ENCODE assay signal across 8 cellular contexts in genomic region chr1:52032785-52033131, GRCh38. TPM values are rescaled to one million over a fixed set of nuclear protein-coding genes. Genes with fewer than 3 reads are reported as not detected.
DNase-seq lines count a peak whose midpoint lies in the region; ATAC-seq and TF ChIP-seq lines count a peak whose summit lies in the region.

No MANE protein-coding gene starts in this region.

- intact Hi-C loops in heart left ventricle (cut with DNase I): loop anchor here in 1 of 10 donors (1.0 kb wide), 1 partner anchor 24 kb away; the partner anchor contains the start of gene BTF3L4

- H3K27ac Mint-ChIP-seq in activated naive CD4-positive, alpha-beta T cell treated with anti-CD3 and anti-CD28 coated beads, Interleukin-2, amount 50 U/mL, for 72 hours: peak overlapping the region; percentile 93 to 99

- no peak overlapping the region for H2AK5ac ChIP-seq in trophoblast cell (ENCODE audit: low read length)

- H3K4ac ChIP-seq in trophoblast cell (ENCODE audit: low read depth, low read length): peak overlapping the region; percentile 23

- no peak overlapping the region for H4K91ac ChIP-seq in trophoblast cell (ENCODE audit: low read depth, low read length)

- H3K36me3 ChIP-seq in heart left ventricle (peaks cover 0 to 34% (median 12%) of the 10 kb centered on the region in 9 donors), trophoblast cell (ENCODE audit: control insufficient read depth in 1 of 2, insufficient read depth in 2 of 2, low read length in 2 of 2) (peaks cover 0 to 1% of the 10 kb centered on the region in 2 experiments)

- H3K27ac ChIP-seq in heart left ventricle (peak overlapping the region in 11 of 12 donors; percentile 55 to 94 (median 80)), trophoblast cell (ENCODE audit: low read depth, low read length) (no peak overlapping the region)

- no peak for TF ChIP-seq CTCF in GM20000 (IDR thresholded peaks at IDR 0.05; ENCODE audit: extremely low read depth, missing control alignments)
- no peak for TF ChIP-seq CTCF in heart left ventricle (IDR thresholded peaks at IDR 0.05)

- no peak for TF ChIP-seq POLR2A in heart left ventricle (IDR thresholded peaks at IDR 0.05)

- peak overlapping the region; percentile 25 for H3K9ac ChIP-seq in trophoblast cell (ENCODE audit: low read length)

- in situ Hi-C loops in Caki2 (cut with HindIII; ENCODE audit: low pct_unique_long_range_greater_than_20kb, low sequenced_read_pairs): no loop called here

- H3K79me2 ChIP-seq in trophoblast cell (ENCODE audit: control insufficient read depth, insufficient read depth, low read length, poor library complexity): peaks cover 6% of the 10 kb centered on the region

- H3K18ac ChIP-seq in trophoblast cell (ENCODE audit: low read length): no peak overlapping the region

- peaks cover 4% of the 10 kb centered on the region for H3K79me1 ChIP-seq in trophoblast cell (ENCODE audit: low read length)

- H2BK120ac ChIP-seq in trophoblast cell (ENCODE audit: insufficient read depth, low read length, poor library complexity): no peak overlapping the region

- peak overlapping the region; percentile 86 for H2AFZ ChIP-seq in trophoblast cell (ENCODE audit: insufficient read depth, low read length, poor library complexity)

- no peaks in the 10 kb centered on the region for H3K27me3 ChIP-seq in heart left ventricle
- H3K27me3 ChIP-seq in trophoblast cell (ENCODE audit: insufficient read depth, low read length): no peaks in the 10 kb centered on the region

- H2BK12ac ChIP-seq in trophoblast cell (ENCODE audit: low read length): no peak overlapping the region

- peak in 1 of 2 donors; percentile 51 for ATAC-seq in activated naive CD4-positive, alpha-beta T cell treated with anti-CD3 and anti-CD28 coated beads, Interleukin-2, amount 50 U/mL, for 72 hours
- ATAC-seq in heart left ventricle: peak; percentile 7 to 64 (median 46)

- H3K4me3 ChIP-seq in heart left ventricle (peak overlapping the region; percentile 66 to 95 (median 79)), trophoblast cell (ENCODE audit: low read depth, low read length) (peak overlapping the region; percentile 93)

- no peaks in the 10 kb centered on the region for H3K9me3 Mint-ChIP-seq in activated naive CD4-positive, alpha-beta T cell treated with anti-CD3 and anti-CD28 coated beads, Interleukin-2, amount 50 U/mL, for 72 hours

- H3K14ac ChIP-seq in trophoblast cell (ENCODE audit: low read length): no peak overlapping the region

- H4K12ac ChIP-seq in trophoblast cell (ENCODE audit: low read depth, low read length): no peak overlapping the region

- H3K9me3 ChIP-seq in heart left ventricle (no peaks in the 10 kb centered on the region), trophoblast cell (ENCODE audit: insufficient read depth, low read depth, low read length) (no peaks in the 10 kb centered on the region)

- DNase-seq in Caki2 (ENCODE audit: low read depth) (peak; percentile 40), GM20000 (ENCODE audit: low spot score) (peak; percentile 55), M059J (ENCODE audit: low read depth) (peak; percentile 79), heart left ventricle (peak; percentile 13 to 67 (median 34)), trophoblast cell (peak; percentile 16 to 47), T1000 (lab: John Stamatoyannopoulos, UW) (no peak), NCI-H2196 (lab: John Stamatoyannopoulos, UW; ENCODE audit: unreplicated experiment) (no peak)
- DNase-seq in activated naive CD4-positive, alpha-beta T cell treated with anti-CD3 and anti-CD28 coated beads, Interleukin-2, amount 50 U/mL, for 72 hours (ENCODE audit: low spot score in 2 of 2): peak; percentile 9 to 61

- no peak overlapping the region for H3K23ac ChIP-seq in trophoblast cell (ENCODE audit: low read length)

- H3K4me2 ChIP-seq in trophoblast cell (ENCODE audit: low read length): peak overlapping the region; percentile 82

- H3K36me3 Mint-ChIP-seq in activated naive CD4-positive, alpha-beta T cell treated with anti-CD3 and anti-CD28 coated beads, Interleukin-2, amount 50 U/mL, for 72 hours: peaks cover 24 to 25% of the 10 kb centered on the region in 2 donors

- WGBS in heart left ventricle, 4 donors: 7 to 20% (median 9%) methylated on average over 23 to 24 of the region's 24 CpGs
- WGBS in trophoblast cell (ENCODE audit: extremely low coverage, insufficient coverage, insufficient read length): no CpG with 5 or more reads among the region's 24 CpGs

- peak overlapping the region; percentile 37 for H4K8ac ChIP-seq in trophoblast cell (ENCODE audit: low read depth, low read length)

- H2BK5ac ChIP-seq in trophoblast cell (ENCODE audit: low read depth, low read length, poor library complexity): no peak overlapping the region

- peaks cover 4 to 38% (median 19%) of the 10 kb centered on the region in 12 donors for H3K4me1 ChIP-seq in heart left ventricle
- H3K4me1 ChIP-seq in trophoblast cell (ENCODE audit: control insufficient read depth in 1 of 2, insufficient read depth in 2 of 2, low read length in 2 of 2): peaks cover 5 to 7% of the 10 kb centered on the region in 2 experiments

RNA-seq across cellular contexts. Expression of gene KTI12, which starts 0.9 kb away (rescaled TPM):
- total RNA-seq in Caki2 (2014; rRNA removed; shearing (Covaris generic); ENCODE audit: low replicate concordance): 23.1 and 28.4 TPM in 2 replicates
- total RNA-seq in M059J (2014; rRNA removed; shearing (Covaris generic)): 16.0 and 25.4 TPM in 2 replicates
- total RNA-seq in activated naive CD4-positive, alpha-beta T cell treated with anti-CD3 and anti-CD28 coated beads, Interleukin-2, amount 50 U/mL, for 72 hours: 10 to 100 TPM; 12.2 to 12.3 TPM
- total RNA-seq in heart left ventricle: 1 to 10 TPM; 2.4 to 7.1 (median 4.2) TPM
- polyA plus RNA-seq in heart left ventricle: 10 to 100 TPM in 1 of 2 donors, 1 to 10 TPM in 1; 2.8 to 10.3 TPM
- 5.9 and 6.2 TPM in 2 replicates for polyA plus RNA-seq in trophoblast cell (2013)

RNA-seq across cellular contexts. Expression of gene TXNDC12, which starts 22.2 kb away (rescaled TPM):
- total RNA-seq in Caki2 (2014; rRNA removed; shearing (Covaris generic); ENCODE audit: low replicate concordance): 46.5 and 49.6 TPM in 2 replicates
- total RNA-seq in M059J (2014; rRNA removed; shearing (Covaris generic)): 91.3 and 116 TPM in 2 replicates
- total RNA-seq in activated naive CD4-positive, alpha-beta T cell treated with anti-CD3 and anti-CD28 coated beads, Interleukin-2, amount 50 U/mL, for 72 hours: 10 to 100 TPM; 42.8 to 45.0 TPM
- 10 to 100 TPM; 19.9 to 42.9 (median 26.2) TPM for total RNA-seq in heart left ventricle
- 10 to 100 TPM in 1 of 2 donors, 1 to 10 TPM in 1; 7.7 to 33.5 TPM for polyA plus RNA-seq in heart left ventricle
- 122 and 124 TPM in 2 replicates for polyA plus RNA-seq in trophoblast cell (2013)

RNA-seq across cellular contexts. Expression of gene BTF3L4, which starts 23.3 kb away (rescaled TPM):
- total RNA-seq in Caki2 (2014; rRNA removed; shearing (Covaris generic); ENCODE audit: low replicate concordance): 53.2 and 56.0 TPM in 2 replicates
- total RNA-seq in M059J (2014; rRNA removed; shearing (Covaris generic)): 95.2 and 130 TPM in 2 replicates
- total RNA-seq in activated naive CD4-positive, alpha-beta T cell treated with anti-CD3 and anti-CD28 coated beads, Interleukin-2, amount 50 U/mL, for 72 hours: 10 to 100 TPM; 28.8 to 29.9 TPM
- total RNA-seq in heart left ventricle: 10 to 100 TPM; 28.9 to 44.2 (median 33.1) TPM
- 10 to 100 TPM; 25.4 to 48.2 TPM for polyA plus RNA-seq in heart left ventricle
- polyA plus RNA-seq in trophoblast cell (2013): 58.8 and 59.6 TPM in 2 replicates

RNA-seq across cellular contexts. Expression of gene RAB3B, which starts 42.3 kb away (rescaled TPM):
- 1.5 and 2.4 TPM in 2 replicates for total RNA-seq in Caki2 (2014; rRNA removed; shearing (Covaris generic); ENCODE audit: low replicate concordance)
- total RNA-seq in M059J (2014; rRNA removed; shearing (Covaris generic)): 7.4 and 12.6 TPM in 2 replicates
- total RNA-seq in activated naive CD4-positive, alpha-beta T cell treated with anti-CD3 and anti-CD28 coated beads, Interleukin-2, amount 50 U/mL, for 72 hours: under 1 TPM; 0.08 to 0.34 TPM
- under 1 TPM in 2 of 9 donors, not detected in 7; 0.02 to 0.11 TPM for total RNA-seq in heart left ventricle
- under 1 TPM in 1 of 2 donors, not detected in 1; 0.14 TPM for polyA plus RNA-seq in heart left ventricle
- polyA plus RNA-seq in trophoblast cell (2013): 3.6 TPM in 2 replicates

Comparison
In these comparisons a context has a peak if more than half of its experiments do, and no peak if none do; other contexts are left out.
1. DNase-seq: peak in Caki2 (single experiment), GM20000 (single experiment), M059J (single experiment), activated naive CD4-positive, alpha-beta T cell treated with anti-CD3 and anti-CD28 coated beads, Interleukin-2, amount 50 U/mL, for 72 hours (2 of 2), heart left ventricle (5 of 5) and trophoblast cell (2 of 2); none in T1000 (single experiment) and NCI-H2196 (single experiment).